Comparison of ENCODE assay signal across 1 cellular context in genomic region chr2:119474371-119475224, GRCh38.
TF ChIP-seq lines count a peak whose summit lies in the region.

No MANE protein-coding gene starts in this region.

TF ChIP-seq in HepG2, 621 proteins besides CTCF, POLR2A, EP300 and RAD21 (continued from another document):
- no peak for TF ChIP-seq ZNF275 (CRISPR knock-in tag; IDR thresholded peaks at IDR 0.05; ENCODE audit: borderline replicate concordance)
- no peak for TF ChIP-seq TBP (CRISPR knock-in tag; IDR thresholded peaks at IDR 0.05)
- TF ChIP-seq PHF5A (CRISPR knock-in tag; IDR thresholded peaks at IDR 0.05; ENCODE audit: low read depth, unreplicated experiment), result no peak
- no peak for TF ChIP-seq ARHGAP35 (CRISPR knock-in tag; IDR thresholded peaks at IDR 0.05; ENCODE audit: borderline replicate concordance)
- TF ChIP-seq ZZZ3 (CRISPR knock-in tag; IDR thresholded peaks at IDR 0.05; ENCODE audit: borderline replicate concordance), result no peak
- TF ChIP-seq TFDP2 (CRISPR knock-in tag; IDR thresholded peaks at IDR 0.05), result no peak
- TF ChIP-seq HNRNPK (IDR thresholded peaks at IDR 0.05; ENCODE audit: low read depth, low read length, poor library complexity, severe bottlenecking), result no peak
- 0 out of 2 replicates have a peak, but pooled peaks have one; percentile 60 for TF ChIP-seq DZIP1 (CRISPR knock-in tag; IDR thresholded peaks at IDR 0.05)
- no peak for TF ChIP-seq BORCS8-MEF2B (CRISPR knock-in tag; IDR thresholded peaks at IDR 0.05)
- TF ChIP-seq ONECUT2 (CRISPR knock-in tag; IDR thresholded peaks at IDR 0.05), result no peak
- TF ChIP-seq, protein P1, sequence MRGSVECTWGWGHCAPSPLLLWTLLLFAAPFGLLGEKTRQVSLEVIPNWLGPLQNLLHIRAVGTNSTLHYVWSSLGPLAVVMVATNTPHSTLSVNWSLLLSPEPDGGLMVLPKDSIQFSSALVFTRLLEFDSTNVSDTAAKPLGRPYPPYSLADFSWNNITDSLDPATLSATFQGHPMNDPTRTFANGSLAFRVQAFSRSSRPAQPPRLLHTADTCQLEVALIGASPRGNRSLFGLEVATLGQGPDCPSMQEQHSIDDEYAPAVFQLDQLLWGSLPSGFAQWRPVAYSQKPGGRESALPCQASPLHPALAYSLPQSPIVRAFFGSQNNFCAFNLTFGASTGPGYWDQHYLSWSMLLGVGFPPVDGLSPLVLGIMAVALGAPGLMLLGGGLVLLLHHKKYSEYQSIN (CRISPR knock-in tag; IDR thresholded peaks at IDR 0.05; ENCODE audit: borderline replicate concordance), result no peak
- TF ChIP-seq, protein P2, sequence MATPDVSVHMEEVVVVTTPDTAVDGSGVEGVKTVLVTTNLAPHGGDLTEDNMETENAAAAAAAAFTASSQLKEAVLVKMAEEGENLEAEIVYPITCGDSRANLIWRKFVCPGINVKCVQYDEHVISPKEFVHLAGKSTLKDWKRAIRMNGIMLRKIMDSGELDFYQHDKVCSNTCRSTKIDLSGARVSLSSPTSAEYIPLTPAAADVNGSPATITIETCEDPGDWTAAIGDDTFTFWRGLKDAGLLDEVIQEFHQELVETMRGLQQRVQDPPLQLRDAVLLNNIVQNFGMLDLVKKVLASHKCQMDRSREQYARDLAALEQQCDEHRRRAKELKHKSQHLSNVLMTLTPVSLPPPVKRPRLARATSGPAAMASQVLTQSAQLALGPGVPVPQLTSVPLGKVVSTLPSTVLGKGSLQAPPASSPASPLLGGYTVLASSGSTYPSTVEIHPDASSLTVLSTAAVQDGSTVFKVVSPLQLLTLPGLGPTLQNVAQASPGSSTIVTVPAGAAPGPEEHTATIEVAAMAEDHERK (CRISPR knock-in tag; IDR thresholded peaks at IDR 0.05; ENCODE audit: low read depth), result no peak
- TF ChIP-seq ZNF629 (CRISPR knock-in tag; conservative IDR thresholded peaks at IDR 0.05), result peak; percentile 87
- no peak for TF ChIP-seq MIER3 (CRISPR knock-in tag; IDR thresholded peaks at IDR 0.05; ENCODE audit: borderline replicate concordance)
- no peak for TF ChIP-seq MAZ (IDR thresholded peaks at IDR 0.05; ENCODE audit: borderline replicate concordance, low read depth, low read length)
- TF ChIP-seq MAZ (CRISPR knock-in tag; IDR thresholded peaks at IDR 0.05; ENCODE audit: low read depth), result no peak
- no peak for TF ChIP-seq HDAC1 (CRISPR knock-in tag; IDR thresholded peaks at IDR 0.05)
- TF ChIP-seq GABPB1 (CRISPR knock-in tag; IDR thresholded peaks at IDR 0.05), result no peak
- no peak for TF ChIP-seq FOXC1 (CRISPR knock-in tag; IDR thresholded peaks at IDR 0.05; ENCODE audit: borderline replicate concordance)
- TF ChIP-seq BATF2 (CRISPR knock-in tag; IDR thresholded peaks at IDR 0.05), result 0 out of 2 replicates have a peak, but pooled peaks have one; percentile 36
